2 cellular contexts compared by ENCODE assay signal in genomic region chr7:3430588-3430987, GRCh38.
TF ChIP-seq lines count a peak whose summit lies in the region.

No MANE protein-coding gene starts in this region.

TF ChIP-seq in HCT116, 20 proteins besides CTCF, POLR2A, EP300 and RAD21:
- no peak for TF ChIP-seq ZBTB33 (IDR thresholded peaks at IDR 0.05; ENCODE audit: extremely low read depth, insufficient replicate concordance, low read length)
- no peak for TF ChIP-seq CBX3 (IDR thresholded peaks at IDR 0.05; ENCODE audit: low read depth)
- TF ChIP-seq SRF (IDR thresholded peaks at IDR 0.05; ENCODE audit: low read depth) = no peak
- TF ChIP-seq EGR1 (IDR thresholded peaks at IDR 0.05; ENCODE audit: low read depth) = no peak
- no peak for TF ChIP-seq TCF7L2 (IDR thresholded peaks at IDR 0.05; ENCODE audit: borderline replicate concordance, extremely low read depth, insufficient read depth, insufficient read length)
- TF ChIP-seq SIN3A (IDR thresholded peaks at IDR 0.05; ENCODE audit: low read depth) = no peak
- no peak for TF ChIP-seq ELF1 (IDR thresholded peaks at IDR 0.05; ENCODE audit: borderline replicate concordance, low read depth)
- TF ChIP-seq FOSL1 (IDR thresholded peaks at IDR 0.05; ENCODE audit: low read depth) = no peak
- TF ChIP-seq SP1 (IDR thresholded peaks at IDR 0.05; ENCODE audit: low read depth) = no peak

TF ChIP-seq in SK-N-SH treated with all-trans-retinoic acid at 6 μM for 48 hours, 23 proteins besides CTCF, POLR2A, EP300 and RAD21 (continued from another document):
- TF ChIP-seq TSHZ2 (CRISPR knock-in tag; IDR thresholded peaks at IDR 0.05) (no peak), ZFP30 (CRISPR knock-in tag; IDR thresholded peaks at IDR 0.05) (no peak), RARB (CRISPR knock-in tag; IDR thresholded peaks at IDR 0.05) (no peak), ZNF70 (CRISPR knock-in tag; IDR thresholded peaks at IDR 0.05) (no peak), CSRNP3 (CRISPR knock-in tag; IDR thresholded peaks at IDR 0.05) (no peak), PPARA (CRISPR knock-in tag; IDR thresholded peaks at IDR 0.05; ENCODE audit: borderline replicate concordance) (no peak)
